In the genomic region with DNA sequence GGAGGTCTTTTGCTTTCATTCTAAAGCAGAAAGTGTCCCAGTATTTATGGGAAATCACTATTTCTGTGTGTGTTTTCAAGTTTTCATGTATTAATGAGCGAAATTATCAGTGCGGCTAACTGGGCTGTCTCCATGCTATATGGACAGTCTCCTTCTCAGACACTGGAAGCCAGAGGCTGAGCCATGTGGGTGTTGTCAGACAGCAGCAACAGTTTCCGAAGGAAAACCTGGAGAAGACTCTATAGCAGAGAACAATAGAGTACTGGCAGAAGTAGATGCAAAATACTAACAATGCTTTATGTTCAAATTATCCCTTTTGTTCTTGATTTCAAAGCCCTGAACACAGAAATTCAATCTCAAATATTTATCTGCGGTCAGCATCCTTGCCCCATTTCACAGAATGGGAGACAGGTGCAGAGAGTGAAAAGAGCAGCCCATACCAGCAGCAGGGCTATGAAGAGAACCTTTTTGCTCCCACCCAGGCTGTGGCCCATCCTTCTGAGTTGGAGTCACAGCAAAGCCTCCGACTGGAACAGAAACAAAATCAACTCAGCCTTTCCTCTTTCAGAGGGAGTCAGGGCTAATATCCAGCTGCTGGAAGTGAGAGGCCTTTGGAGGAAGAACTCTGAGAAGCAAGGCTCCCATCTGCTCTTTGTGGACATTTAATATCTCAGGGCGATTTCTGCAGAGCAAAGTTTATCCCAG, we compare ENCODE assay signal across 13 cellular contexts.
DNase-seq lines count a peak whose midpoint lies in the region; ATAC-seq, FAIRE-seq and TF ChIP-seq lines count a peak whose summit lies in the region.
"Had no signal": no experiment of that assay in that cellular context is flagged by ENCODE, and none has a peak within 500 bp of the region (broad histone marks: within the 10 kb centered on the region; RNA-seq: fewer than 3 reads in every experiment).

No MANE protein-coding gene starts in this region.

- no peak for TF ChIP-seq RAD21 in H1 (IDR thresholded peaks at IDR 0.05 in 1 of 2, conservative IDR thresholded peaks at IDR 0.05 in 1 of 2; ENCODE audit: low read depth in 2 of 2, low read length in 2 of 2)

- H3K9ac ChIP-seq in H1 (replicated peaks in 1 of 4; ENCODE audit: extremely low read depth in 1 of 4, low read depth in 3 of 4, low read length in 3 of 4), result no peak overlapping the region

- ATAC-seq in Right ventricle myocardium superior (ENCODE audit: poor library complexity), result no peak
- ATAC-seq in right cardiac atrium, result peak; percentile 60 to 73
- peak; percentile 13 for ATAC-seq in sciatic nerve
- no peak for ATAC-seq in body of pancreas

- no peak overlapping the region for H3K4ac ChIP-seq in H1 (replicated peaks; ENCODE audit: insufficient read length, low read depth, low read length)

- no peak overlapping the region for H2BK120ac ChIP-seq in H1 (replicated peaks; ENCODE audit: low read depth, low read length)

- H3K79me2 ChIP-seq in H1 (ENCODE audit: control insufficient read depth in 1 of 2, insufficient read depth in 2 of 2, low read length in 2 of 2), result no peaks in the 10 kb centered on the region

- H3K27me3 ChIP-seq in H1 (replicated peaks in 1 of 4; ENCODE audit: control insufficient read depth in 3 of 4, extremely low read depth in 1 of 4, insufficient read depth in 3 of 4, low read length in 3 of 4) (no peaks in the 10 kb centered on the region), right cardiac atrium (ENCODE audit: control insufficient read depth, insufficient read depth) (no peaks in the 10 kb centered on the region), body of pancreas (no peaks in the 10 kb centered on the region)

- no peak overlapping the region for H3K4me2 ChIP-seq in H1 (ENCODE audit: insufficient read depth in 1 of 2, low read depth in 2 of 2, low read length in 2 of 2)

- intact Hi-C loops in cardiac septum (cut with DNase I), result no loop called here
- intact Hi-C loops in Right ventricle myocardium superior (cut with DNase I), result no loop called here
- intact Hi-C loops in right cardiac atrium (cut with DNase I), result no loop called here
- intact Hi-C loops in sciatic nerve (cut with DNase I), result no loop called here
- intact Hi-C loops in body of pancreas (cut with DNase I), result no loop called here

- peak; percentile 14 for DNase-seq in cardiac septum (ENCODE audit: low spot score)
- DNase-seq in Right ventricle myocardium superior, result no peak
- DNase-seq in H1 (ENCODE audit: low read depth in 1 of 2, low spot score in 2 of 2), result no peak
- DNase-seq in right cardiac atrium, result no peak
- no peak for DNase-seq in sciatic nerve (ENCODE audit: low spot score)
- no peak for DNase-seq in nucleus accumbens (lab: John Stamatoyannopoulos, UW)
- no peak for DNase-seq in body of pancreas
- DNase-seq: C1 segment of cervical spinal cord; Calu3; CD4-positive, alpha-beta T cell; DMS 273 treated with DMSO at 0.1 percent for 48 hours; H7 had no signal

- no peak overlapping the region for H2BK15ac ChIP-seq in H1 (ENCODE audit: low read length)

- no peaks in the 10 kb centered on the region for H4K20me1 ChIP-seq in H1 (replicated peaks in 1 of 2; ENCODE audit: control insufficient read depth in 1 of 2, insufficient read depth in 2 of 2, low read length in 2 of 2)

- H3K9me3 ChIP-seq in H1 (ENCODE audit: insufficient read depth in 2 of 2, low read depth in 1 of 2, low read length in 1 of 2) (no peaks in the 10 kb centered on the region), right cardiac atrium (ENCODE audit: control insufficient read depth, low read length) (no peaks in the 10 kb centered on the region), body of pancreas (no peaks in the 10 kb centered on the region)

- TF ChIP-seq EP300 in H1 (IDR thresholded peaks at IDR 0.05; ENCODE audit: borderline replicate concordance in 1 of 2, low read depth in 2 of 2, low read length in 2 of 2), result no peak

- FAIRE-seq in H1 (lab: Jason Lieb, UNC), result no peak
- FAIRE-seq: A204.1 had no signal

- H2BK5ac ChIP-seq in H1 (ENCODE audit: low read depth, low read length), result no peak overlapping the region

- no peak overlapping the region for H4K5ac ChIP-seq in H1 (ENCODE audit: insufficient read length, low read depth, low read length)

- H3K56ac ChIP-seq in H1 (replicated peaks; ENCODE audit: insufficient read length, low read depth, low read length), result no peak overlapping the region

- CTCF ChIA-PET in H1 (lab: Charles Lee; ENCODE audit: partially characterized antibody), result no interaction called here

- no peaks in the 10 kb centered on the region; the same call in 1 of the 2 replicates for H3K23me2 ChIP-seq in H1 (ENCODE audit: low read depth, low read length)

- peak overlapping the region; percentile 68; the same call in 1 of the 2 replicates for H2AFZ ChIP-seq in H1 (ENCODE audit: low read length)

- H3K27ac ChIP-seq in H1 (ENCODE audit: low read depth, low read length) (no peak overlapping the region), right cardiac atrium (ENCODE audit: low read length) (no peak overlapping the region), body of pancreas (no peak overlapping the region)

- H3K23ac ChIP-seq in H1 (ENCODE audit: insufficient read length), result no peak overlapping the region

- no peak overlapping the region for H4K8ac ChIP-seq in H1 (ENCODE audit: extremely low read depth, insufficient read depth, low read length)

- H3K36me3 ChIP-seq in H1 (ENCODE audit: control insufficient read depth in 2 of 4, insufficient read depth in 4 of 4, low read length in 3 of 4), result no peaks in the 10 kb centered on the region
- no peaks in the 10 kb centered on the region for H3K36me3 ChIP-seq in body of pancreas (replicated peaks in 1 of 2; ENCODE audit: insufficient read depth in 1 of 2, low read depth in 2 of 2)

- POLR2A ChIA-PET in H1 (lab: Charles Lee; ENCODE audit: partially characterized antibody), result no interaction called here

- WGBS in H1 (ENCODE audit: extremely low coverage in 1 of 2, insufficient coverage in 1 of 2, insufficient read length in 1 of 2, insufficient replicate concordance in 2 of 2, low coverage in 1 of 2, low lambda C conversion rate in 2 of 2, missing lambda C conversion rate in 1 of 2), 2 experiments, result 92% methylated on average over 6 of the region's 6 CpGs; no CpG with 5 or more reads in 1 of the 2 experiments
- 55% methylated on average over 6 of the region's 6 CpGs for whole genome bisulfite sequencing in right cardiac atrium
- 54% methylated on average over 6 of the region's 6 CpGs for WGBS in body of pancreas, 2 donors

- H3K14ac ChIP-seq in H1 (ENCODE audit: insufficient read length), result no peak overlapping the region

- H3K18ac ChIP-seq in H1 (ENCODE audit: extremely low read depth, low read length), result no peak overlapping the region

- H4K91ac ChIP-seq in H1 (replicated peaks; ENCODE audit: insufficient read length, low read length), result no peak overlapping the region

- no peak overlapping the region for H2AK5ac ChIP-seq in H1 (ENCODE audit: low read depth, low read length)

- no peak overlapping the region for H2BK12ac ChIP-seq in H1 (ENCODE audit: low read depth, low read length)

- TF ChIP-seq CTCF in H1 (IDR thresholded peaks at IDR 0.05; ENCODE audit: control extremely low read depth in 1 of 3, insufficient read depth in 1 of 3, low read depth in 1 of 3, low read length in 3 of 3), result no peak
- TF ChIP-seq CTCF in body of pancreas (IDR thresholded peaks at IDR 0.05), result no peak

- no peaks in the 10 kb centered on the region for H3K79me1 ChIP-seq in H1 (ENCODE audit: low read depth, low read length)

- TF ChIP-seq POLR2A in H1 (IDR thresholded peaks at IDR 0.05; ENCODE audit: control extremely low read depth in 1 of 2, low read depth in 2 of 2, low read length in 2 of 2), result no peak
- TF ChIP-seq POLR2A in body of pancreas (IDR thresholded peaks at IDR 0.05), result no peak

- H3K4me1 ChIP-seq in H1 (replicated peaks in 1 of 4; ENCODE audit: control insufficient read depth in 3 of 4, insufficient read depth in 4 of 4, low read length in 3 of 4) (0 out of 7 replicates have a peak, but pooled peaks cover 0 to 3% (median under 1%) of the 10 kb centered on the region in 4 experiments), right cardiac atrium (ENCODE audit: control insufficient read depth, insufficient read depth, low read length) (no peaks in the 10 kb centered on the region), body of pancreas (no peaks in the 10 kb centered on the region)

- H3K4me3 ChIP-seq in H1 (ENCODE audit: extremely low read depth in 1 of 4, insufficient read depth in 2 of 4, low read depth in 3 of 4, low read length in 4 of 4) (no peak overlapping the region), right cardiac atrium (ENCODE audit: low read length) (no peak overlapping the region), body of pancreas (no peak overlapping the region)

- no peak overlapping the region for H2BK20ac ChIP-seq in H1 (ENCODE audit: low read length)

TF ChIP-seq in H1, 55 proteins besides CTCF, POLR2A, EP300 and RAD21 (continues in another document):
- TF ChIP-seq SUZ12 (IDR thresholded peaks at IDR 0.05; ENCODE audit: low read length), result no peak
- no peak for TF ChIP-seq CBX5 (IDR thresholded peaks at IDR 0.05; ENCODE audit: low read depth, low read length)
- no peak for TF ChIP-seq TBP (IDR thresholded peaks at IDR 0.05; ENCODE audit: low read depth, low read length)
- TF ChIP-seq CEBPB (IDR thresholded peaks at IDR 0.05; ENCODE audit: low read depth, low read length), result no peak
- no peak for TF ChIP-seq NANOG (IDR thresholded peaks at IDR 0.05; ENCODE audit: insufficient read depth, low read depth, low read length, poor library complexity, severe bottlenecking)
- TF ChIP-seq SIN3A (conservative IDR thresholded peaks at IDR 0.05 in 1 of 2, IDR thresholded peaks at IDR 0.05 in 1 of 2; ENCODE audit: low read depth in 1 of 2, low read length in 2 of 2), result no peak
- TF ChIP-seq BACH1 (IDR thresholded peaks at IDR 0.05; ENCODE audit: low read length), result no peak

Comparison
In these comparisons a context has a peak if more than half of its experiments do, and no peak if none do; other contexts are left out.
1. ATAC-seq: peak in right cardiac atrium (2 of 2) and sciatic nerve (single experiment); none in Right ventricle myocardium superior (single experiment) and body of pancreas (single experiment).